8 cellular contexts compared by ENCODE assay signal in genomic region chr19:9792191-9793050, GRCh38. TPM values are rescaled to one million over a fixed set of nuclear protein-coding genes. Genes with fewer than 3 reads are reported as not detected.
DNase-seq lines count a peak whose midpoint lies in the region; TF ChIP-seq lines count a peak whose summit lies in the region.

No MANE protein-coding gene starts in this region.

- no peak overlapping the region for H2AFZ ChIP-seq in OCI-LY1 (ENCODE audit: low read length)

- H3K4me1 ChIP-seq in HUES64 (ENCODE audit: insufficient read depth, low read length) = 0 out of 2 replicates have a peak, but pooled peaks cover 4% of the 10 kb centered on the region
- H3K4me1 ChIP-seq in OCI-LY1 (ENCODE audit: insufficient read depth, low read length, severe bottlenecking) = peaks cover 19% of the 10 kb centered on the region
- H3K4me1 ChIP-seq in mesodermal cell (ENCODE audit: control insufficient read depth, insufficient read depth, low read length, poor library complexity, severe bottlenecking) = peaks cover 8% of the 10 kb centered on the region

- peak overlapping the region; percentile 82 for H3K9ac ChIP-seq in HUES64 (ENCODE audit: low read depth, low read length)
- H3K9ac ChIP-seq in OCI-LY1 (ENCODE audit: low read length) = peak overlapping the region; percentile 63

- H3K9me3 ChIP-seq in HUES64 (ENCODE audit: insufficient read depth, low read depth, low read length) (no peaks in the 10 kb centered on the region), OCI-LY1 (ENCODE audit: low read length) (no peaks in the 10 kb centered on the region), mesodermal cell (ENCODE audit: control insufficient read depth, low read length) (peaks cover 2% of the 10 kb centered on the region)

- H3K27ac ChIP-seq in HUES64 (ENCODE audit: low read depth, low read length) (peak overlapping the region; percentile 87), OCI-LY1 (ENCODE audit: low read depth, low read length, poor library complexity, severe bottlenecking) (peak overlapping the region; percentile 68), mesodermal cell (ENCODE audit: low read depth, low read length, severe bottlenecking) (peak overlapping the region; percentile 82)

- peak overlapping the region; percentile 62 for H3K4me2 ChIP-seq in OCI-LY1 (ENCODE audit: low read length)

- no peaks in the 10 kb centered on the region; the same call in 1 of the 2 replicates for H3F3A ChIP-seq in OCI-LY1 (ENCODE audit: insufficient read depth, low read length)

- no peaks in the 10 kb centered on the region for H3K9me2 ChIP-seq in OCI-LY1 (ENCODE audit: low read depth, low read length)

- WGBS in HUES64 = under 1% methylated on average over 60 of the region's 71 CpGs
- WGBS in mesodermal cell (ENCODE audit: insufficient coverage in 2 of 2), 2 experiments = 0% methylated on average over 25 to 39 of the region's 71 CpGs

- no peaks in the 10 kb centered on the region for H3K79me2 ChIP-seq in OCI-LY1 (ENCODE audit: insufficient read depth, low read length)

- H3K36me3 ChIP-seq in HUES64 (ENCODE audit: insufficient read depth, low read length) = no peaks in the 10 kb centered on the region
- 0 out of 2 replicates have a peak, but pooled peaks cover 5% of the 10 kb centered on the region for H3K36me3 ChIP-seq in OCI-LY1 (ENCODE audit: insufficient read depth, low read length)
- no peaks in the 10 kb centered on the region for H3K36me3 ChIP-seq in mesodermal cell (ENCODE audit: control insufficient read depth, insufficient read depth, low read length)

- DNase-seq in activated T-cell treated with anti-CD3 and anti-CD28 coated beads for 48 hours (ENCODE audit: low read depth) (peak; percentile 80), epidermal melanocyte (ENCODE audit: insufficient read length, low spot score) (peak; percentile 54), GF-D8 (lab: John Stamatoyannopoulos, UW) (no peak)
- peak; percentile 85 for DNase-seq in stimulated activated CD8-positive, alpha-beta memory T cell treated with anti-CD3 and anti-CD28 coated beads, Interleukin-12 subunit alpha, Interleukin-12 subunit beta, amount 100 ng/mL, for 24 hours (ENCODE audit: extremely low read depth)

- H3K27me3 ChIP-seq in HUES64 (ENCODE audit: insufficient read depth, low read length) (no peaks in the 10 kb centered on the region), OCI-LY1 (ENCODE audit: insufficient read depth, low read length) (no peaks in the 10 kb centered on the region)

- TF ChIP-seq CTCF in OCI-LY1 (IDR thresholded peaks at IDR 0.05; ENCODE audit: low read length) = no peak

- H4K20me1 ChIP-seq in OCI-LY1 (ENCODE audit: insufficient read depth, low read length) = no peaks in the 10 kb centered on the region

- H3K4me3 ChIP-seq in GM08714 (ENCODE audit: low read length) = peak overlapping the region; percentile 66
- peak overlapping the region; percentile 74 for H3K4me3 ChIP-seq in HUES64 (ENCODE audit: low read length)
- peak overlapping the region; percentile 65 for H3K4me3 ChIP-seq in OCI-LY1 (ENCODE audit: low read depth, low read length, poor library complexity, severe bottlenecking)
- peak overlapping the region; percentile 66 for H3K4me3 ChIP-seq in mesodermal cell (ENCODE audit: extremely low read depth, insufficient read depth, low read length, poor library complexity, severe bottlenecking)

RNA-seq across cellular contexts. Expression of gene ZNF846, which starts 23.9 kb away (rescaled TPM):
- polyA plus RNA-seq in HUES64 (2013, experiment 1 of 2) = 6.6 TPM
- 6.8 TPM for polyA plus RNA-seq in HUES64 (2013, experiment 2 of 2)
- 12.1 TPM for polyA plus RNA-seq in mesodermal cell (2013, experiment 1 of 2)
- polyA plus RNA-seq in mesodermal cell (2013, experiment 2 of 2) = 13.8 TPM

RNA-seq across cellular contexts. Expression of gene FBXL12, which starts 26.5 kb away (rescaled TPM):
- 21.2 TPM for polyA plus RNA-seq in HUES64 (2013, experiment 1 of 2)
- 20.5 TPM for polyA plus RNA-seq in HUES64 (2013, experiment 2 of 2)
- polyA plus RNA-seq in mesodermal cell (2013, experiment 1 of 2) = 36.2 TPM
- 37.4 TPM for polyA plus RNA-seq in mesodermal cell (2013, experiment 2 of 2)

RNA-seq across cellular contexts. Expression of gene UBL5, which starts 35.3 kb away (rescaled TPM):
- polyA plus RNA-seq in HUES64 (2013, experiment 1 of 2) = 520 TPM
- 548 TPM for polyA plus RNA-seq in HUES64 (2013, experiment 2 of 2)
- 737 TPM for polyA plus RNA-seq in mesodermal cell (2013, experiment 1 of 2)
- 650 TPM for polyA plus RNA-seq in mesodermal cell (2013, experiment 2 of 2)

RNA-seq across cellular contexts. Expression of gene PIN1, which starts 42.7 kb away (rescaled TPM):
- polyA plus RNA-seq in HUES64 (2013, experiment 1 of 2) = 75.6 TPM
- 70.8 TPM for polyA plus RNA-seq in HUES64 (2013, experiment 2 of 2)
- 91.8 TPM for polyA plus RNA-seq in mesodermal cell (2013, experiment 1 of 2)
- polyA plus RNA-seq in mesodermal cell (2013, experiment 2 of 2) = 75.8 TPM
